17 cellular contexts compared by ENCODE assay signal in genomic region chr2:208006833-208007232, GRCh38. TPM values are rescaled to one million over a fixed set of nuclear protein-coding genes. Genes with fewer than 3 reads are reported as not detected.
DNase-seq lines count a peak whose midpoint lies in the region; ATAC-seq and TF ChIP-seq lines count a peak whose summit lies in the region.
"Had no signal": no experiment of that assay in that cellular context is flagged by ENCODE, and none has a peak within 500 bp of the region (broad histone marks: within the 10 kb centered on the region; RNA-seq: fewer than 3 reads in every experiment).

No MANE protein-coding gene starts in this region.

- H3K4me2 ChIP-seq in IMR-90 (ENCODE audit: low read depth, low read length), result no peak overlapping the region

- in situ Hi-C loops in IMR-90 (cut with MboI; ENCODE audit: low sequenced_read_pairs), result no loop called here
- in situ Hi-C loops in astrocyte of the spinal cord (cut with HindIII; ENCODE audit: low sequenced_read_pairs), result no loop called here

- H3K4me1 ChIP-seq in IMR-90 (ENCODE audit: control insufficient read depth, insufficient read depth, low read length) (no peaks in the 10 kb centered on the region), A673 (ENCODE audit: insufficient read depth, low read length, poor library complexity, severe bottlenecking) (no peaks in the 10 kb centered on the region), stomach (peaks cover 0 to 29% (median 16%) of the 10 kb centered on the region in 4 donors)

- no peak overlapping the region for H4K91ac ChIP-seq in IMR-90 (ENCODE audit: insufficient read depth, low read depth, low read length)

- no peak overlapping the region for H2AK5ac ChIP-seq in IMR-90 (ENCODE audit: low read depth, low read length)

- no peak overlapping the region for H2BK5ac ChIP-seq in IMR-90 (ENCODE audit: low read depth, low read length, poor library complexity, severe bottlenecking)

- TF ChIP-seq CTCF in IMR-90 (conservative IDR thresholded peaks at IDR 0.05; ENCODE audit: low read depth, low read length) (no peak), astrocyte of the spinal cord (IDR thresholded peaks at IDR 0.05; ENCODE audit: low read depth, low read length) (no peak), A673 (conservative IDR thresholded peaks at IDR 0.05; ENCODE audit: low read depth, low read length) (no peak), stomach (IDR thresholded peaks at IDR 0.05) (no peak)

- no peak overlapping the region for H3K27ac ChIP-seq in IMR-90 (ENCODE audit: insufficient read depth, low read length)
- H3K27ac ChIP-seq in A673 (ENCODE audit: low read depth, low read length, poor library complexity, severe bottlenecking), result no peak overlapping the region
- H3K27ac ChIP-seq in stomach, result no peak overlapping the region
- H3K27ac ChIP-seq: prostate gland, thyroid gland had no signal

- H3K79me1 ChIP-seq in IMR-90 (ENCODE audit: low read depth in 1 of 2, low read length in 2 of 2), result peaks cover 7 to 14% of the 10 kb centered on the region in 2 experiments

- H3K23ac ChIP-seq in IMR-90 (ENCODE audit: low read depth, low read length), result no peak overlapping the region

- no peak for TF ChIP-seq EP300 in stomach (IDR thresholded peaks at IDR 0.05)

- no peak overlapping the region for H4K5ac ChIP-seq in IMR-90 (ENCODE audit: low read depth, low read length)

- H3K36me3 ChIP-seq in IMR-90 (ENCODE audit: control insufficient read depth, insufficient read depth, low read length) (no peaks in the 10 kb centered on the region), A673 (ENCODE audit: insufficient read depth, low read length, poor library complexity, severe bottlenecking) (no peaks in the 10 kb centered on the region), stomach (peaks cover 0 to under 1% (median 0%) of the 10 kb centered on the region in 4 donors)
- H3K36me3 ChIP-seq: prostate gland, thyroid gland had no signal

- BruUV-seq in IMR-90 (replicated peaks; lab: Mats Ljungman, UMichigan) (no TSS peak), A673 (replicated peaks; lab: Mats Ljungman, UMichigan) (no TSS peak)

- no peak overlapping the region for H2AK9ac ChIP-seq in IMR-90 (replicated peaks; ENCODE audit: low read depth, low read length, poor library complexity)

- no peak for TF ChIP-seq POLR2A in IMR-90 (IDR thresholded peaks at IDR 0.05; ENCODE audit: low read depth, low read length)
- TF ChIP-seq POLR2A in stomach (IDR thresholded peaks at IDR 0.05), result no peak

- intact Hi-C loops in activated naive CD4-positive, alpha-beta T cell treated with anti-CD3 and anti-CD28 coated beads for 36 hours (cut with micrococcal nuclease), result no loop called here
- intact Hi-C loops in IMR-90 (cut with micrococcal nuclease) (no loop called here), A673 (cut with micrococcal nuclease; ENCODE audit: unreplicated experiment) (no loop called here), stomach (cut with DNase I; ENCODE audit: low total_unique reads) (no loop called here)

- no peaks in the 10 kb centered on the region for H3K9me3 ChIP-seq in IMR-90 (ENCODE audit: control insufficient read depth, insufficient read depth, low read length)
- H3K9me3 ChIP-seq in A673 (ENCODE audit: low read depth, low read length, poor library complexity, severe bottlenecking), result no peaks in the 10 kb centered on the region
- H3K9me3 ChIP-seq in stomach, result no peaks in the 10 kb centered on the region
- H3K9me3 ChIP-seq: prostate gland, thyroid gland had no signal

- no peak overlapping the region for H3K56ac ChIP-seq in IMR-90 (ENCODE audit: extremely low read depth, insufficient read depth, low read length)

- no peak overlapping the region for H3K9ac ChIP-seq in IMR-90 (ENCODE audit: low read depth, low read length)

- ATAC-seq in activated naive CD4-positive, alpha-beta T cell treated with anti-CD3 and anti-CD28 coated beads, Interleukin-2, amount 50 U/mL, for 72 hours, result peak; percentile 72 to 96
- ATAC-seq in IMR-90 (ENCODE audit: low read depth), result no peak
- ATAC-seq in stimulated activated effector memory CD8-positive, alpha-beta T cell treated with anti-CD3 and anti-CD28 coated beads, Interleukin-12 subunit alpha, Interleukin-12 subunit beta, amount 100 ng/mL, for 72 hours, result peak; percentile 100
- ATAC-seq: HepG2 had no signal

- H3K4me3 ChIP-seq in IMR-90 (ENCODE audit: insufficient read depth, low read depth, low read length) (no peak overlapping the region), astrocyte of the spinal cord (ENCODE audit: low read depth, low read length) (no peak overlapping the region), A673 (ENCODE audit: low read depth, low read length, poor library complexity, severe bottlenecking) (no peak overlapping the region), stomach (no peak overlapping the region)
- H3K4me3 ChIP-seq: prostate gland, thyroid gland had no signal

- H3K18ac ChIP-seq in IMR-90 (ENCODE audit: low read depth, low read length), result no peak overlapping the region

- no peak for TF ChIP-seq RAD21 in IMR-90 (IDR thresholded peaks at IDR 0.05; ENCODE audit: low read length)

- no CpG with 5 or more reads among the region's 5 CpGs for WGBS in IMR-90 (ENCODE audit: extremely low coverage in 2 of 2, insufficient read length in 1 of 2), 2 experiments
- WGBS in stomach, 5 donors, result 84 to 92% (median 90%) methylated on average over 5 of the region's 5 CpGs

- no peak for DNase-seq in activated naive CD4-positive, alpha-beta T cell treated with anti-CD3 and anti-CD28 coated beads, Interleukin-2, amount 50 U/mL, for 72 hours (ENCODE audit: low spot score in 2 of 2)
- no peak for DNase-seq in activated naive CD4-positive, alpha-beta T cell treated with anti-CD3 and anti-CD28 coated beads for 36 hours
- DNase-seq in IMR-90 (peak; percentile 41), astrocyte of the spinal cord (ENCODE audit: low read depth, low spot score) (peak; percentile 36), A673 (ENCODE audit: low spot score) (no peak), stomach (no peak), germinal center (ENCODE audit: low spot score) (no peak)
- no peak for DNase-seq in stimulated activated effector memory CD8-positive, alpha-beta T cell treated with anti-CD3 and anti-CD28 coated beads, Interleukin-12 subunit alpha, Interleukin-12 subunit beta, amount 100 ng/mL, for 72 hours (ENCODE audit: low spot score in 2 of 2)
- DNase-seq: activated effector memory CD4-positive, alpha-beta T cell treated with anti-CD3 and anti-CD28 coated beads, Interleukin-2, amount 50 U/mL, for 16 hours; glutamatergic neuron; NCI-H1436 treated with DMSO at 0.1 percent for 48 hours; NCI-H510A treated with DMSO at 0.1 percent for 48 hours; RPMI8226; T-helper 2 cell; thyroid gland had no signal

- H4K8ac ChIP-seq in IMR-90 (ENCODE audit: low read depth in 2 of 2, low read length in 2 of 2), result no peak overlapping the region

- H3K14ac ChIP-seq in IMR-90 (replicated peaks; ENCODE audit: low read depth, low read length), result no peak overlapping the region

- no peaks in the 10 kb centered on the region for H3K9me3 Mint-ChIP-seq in activated naive CD4-positive, alpha-beta T cell treated with anti-CD3 and anti-CD28 coated beads, Interleukin-2, amount 50 U/mL, for 72 hours
- H3K9me3 Mint-ChIP-seq in activated naive CD4-positive, alpha-beta T cell treated with anti-CD3 and anti-CD28 coated beads for 36 hours, result no peaks in the 10 kb centered on the region
- H3K9me3 Mint-ChIP-seq in stimulated activated effector memory CD8-positive, alpha-beta T cell treated with anti-CD3 and anti-CD28 coated beads, Interleukin-12 subunit alpha, Interleukin-12 subunit beta, amount 100 ng/mL, for 72 hours, result no peaks in the 10 kb centered on the region

- H2AFZ ChIP-seq in IMR-90 (replicated peaks; ENCODE audit: low read length, poor library complexity), result no peak overlapping the region

- H3K4ac ChIP-seq in IMR-90 (ENCODE audit: low read depth, low read length), result no peak overlapping the region

- no peak overlapping the region for H3K4me3 Mint-ChIP-seq in activated naive CD4-positive, alpha-beta T cell treated with anti-CD3 and anti-CD28 coated beads for 36 hours
- H3K4me3 Mint-ChIP-seq in stimulated activated effector memory CD8-positive, alpha-beta T cell treated with anti-CD3 and anti-CD28 coated beads, Interleukin-12 subunit alpha, Interleukin-12 subunit beta, amount 100 ng/mL, for 72 hours, result no peak overlapping the region

- H2BK120ac ChIP-seq in IMR-90 (ENCODE audit: low read depth, low read length), result no peak overlapping the region

- POLR2A ChIA-PET in IMR-90 (lab: Charles Lee; ENCODE audit: unreplicated experiment) (no interaction called here), A673 (lab: Charles Lee; ENCODE audit: low non-redundant PET) (no interaction called here)

- H3K27me3 Mint-ChIP-seq in activated naive CD4-positive, alpha-beta T cell treated with anti-CD3 and anti-CD28 coated beads for 36 hours (ENCODE audit: low read depth), result no peaks in the 10 kb centered on the region

- H3K27ac Mint-ChIP-seq in activated naive CD4-positive, alpha-beta T cell treated with anti-CD3 and anti-CD28 coated beads, Interleukin-2, amount 50 U/mL, for 72 hours, result peak overlapping the region in 1 of 2 donors; percentile 21
- no peak overlapping the region for H3K27ac Mint-ChIP-seq in activated naive CD4-positive, alpha-beta T cell treated with anti-CD3 and anti-CD28 coated beads for 36 hours
- no peak overlapping the region for H3K27ac Mint-ChIP-seq in stimulated activated effector memory CD8-positive, alpha-beta T cell treated with anti-CD3 and anti-CD28 coated beads, Interleukin-12 subunit alpha, Interleukin-12 subunit beta, amount 100 ng/mL, for 72 hours

- no peaks in the 10 kb centered on the region for H3K27me3 ChIP-seq in IMR-90 (ENCODE audit: control insufficient read depth, insufficient read depth, low read length)
- no peaks in the 10 kb centered on the region for H3K27me3 ChIP-seq in A673 (replicated peaks; ENCODE audit: insufficient read depth, low read depth, low read length, poor library complexity)
- no peaks in the 10 kb centered on the region for H3K27me3 ChIP-seq in stomach
- H3K27me3 ChIP-seq: thyroid gland had no signal

- no peak overlapping the region for H2BK20ac ChIP-seq in IMR-90 (ENCODE audit: low read depth, low read length)

- H2BK15ac ChIP-seq in IMR-90 (ENCODE audit: low read depth, low read length), result no peak overlapping the region

- H3K36me3 Mint-ChIP-seq in activated naive CD4-positive, alpha-beta T cell treated with anti-CD3 and anti-CD28 coated beads, Interleukin-2, amount 50 U/mL, for 72 hours, result peaks cover 0 to 5% of the 10 kb centered on the region in 2 donors
- H3K36me3 Mint-ChIP-seq in activated naive CD4-positive, alpha-beta T cell treated with anti-CD3 and anti-CD28 coated beads for 36 hours (ENCODE audit: low read depth), result no peaks in the 10 kb centered on the region
- no peaks in the 10 kb centered on the region for H3K36me3 Mint-ChIP-seq in stimulated activated effector memory CD8-positive, alpha-beta T cell treated with anti-CD3 and anti-CD28 coated beads, Interleukin-12 subunit alpha, Interleukin-12 subunit beta, amount 100 ng/mL, for 72 hours

- H4K20me1 ChIP-seq in IMR-90 (ENCODE audit: insufficient read depth, low read length), result no peaks in the 10 kb centered on the region

- H3K4me1 Mint-ChIP-seq in activated naive CD4-positive, alpha-beta T cell treated with anti-CD3 and anti-CD28 coated beads for 36 hours (ENCODE audit: low read depth), result peaks cover 5% of the 10 kb centered on the region
- H3K4me1 Mint-ChIP-seq in stimulated activated effector memory CD8-positive, alpha-beta T cell treated with anti-CD3 and anti-CD28 coated beads, Interleukin-12 subunit alpha, Interleukin-12 subunit beta, amount 100 ng/mL, for 72 hours, result peaks cover 23% of the 10 kb centered on the region

- no peaks in the 10 kb centered on the region for H3K9me1 ChIP-seq in IMR-90 (ENCODE audit: insufficient read depth, low read length)

- CTCF ChIA-PET in activated naive CD4-positive, alpha-beta T cell treated with anti-CD3 and anti-CD28 coated beads for 36 hours (lab: Charles Lee), result interaction anchor here (0.8 to 2.0 kb wide), 4 partner anchors 12 to 353 kb away, joined by 3 to 8 read pairs (median 4); no protein-coding TSS in a partner anchor
- CTCF ChIA-PET in IMR-90 (lab: Yijun Ruan, JAX) (interaction anchor here (1.1 kb wide), 1 partner anchor 34 kb away, joined by 4 read pairs; no protein-coding TSS in a partner anchor), A673 (lab: Charles Lee) (no interaction called here)

- dilution Hi-C loops in IMR-90 (cut with HindIII; ENCODE audit: low sequenced_read_pairs, unreplicated experiment), result no loop called here

RNA-seq across cellular contexts. Expression of gene PLEKHM3, which starts 18.5 kb away (rescaled TPM):
- 10 to 100 TPM in 1 of 2 donors, 1 to 10 TPM in 1; 5.2 to 15.8 TPM for total RNA-seq in activated naive CD4-positive, alpha-beta T cell treated with anti-CD3 and anti-CD28 coated beads, Interleukin-2, amount 50 U/mL, for 72 hours
- total RNA-seq in activated naive CD4-positive, alpha-beta T cell treated with anti-CD3 and anti-CD28 coated beads for 36 hours, result 1 to 10 TPM; 6.5 to 7.0 TPM
- total RNA-seq in IMR-90 (2012; rRNA removed), result 8.6 and 11.3 TPM in 2 replicates
- 2.1 and 2.4 TPM in 2 replicates for polyA plus RNA-seq in IMR-90 (2012; rRNA removed)
- polyA plus RNA-seq in IMR-90 (2012; cell fraction: cytosol; rRNA removed), result 1.2 and 1.5 TPM in 2 replicates
- 1.1 and 2.4 TPM in 2 replicates for polyA plus RNA-seq in IMR-90 (2012; cell fraction: nucleus; rRNA removed; ENCODE audit: low replicate concordance)
- total RNA-seq in A673 (2021), result 6.5 TPM in 2 replicates
- total RNA-seq in stomach, result 10 to 100 TPM in 3 of 5 donors, 1 to 10 TPM in 2; 4.9 to 35.1 (median 11.3) TPM
- 1 to 10 TPM; 2.1 to 3.5 (median 2.7) TPM for polyA plus RNA-seq in stomach

Comparison
In these comparisons a context has a peak if more than half of its experiments do, and no peak if none do; other contexts are left out.
1. DNase-seq: peak in IMR-90 (single experiment) and astrocyte of the spinal cord (single experiment); none in activated naive CD4-positive, alpha-beta T cell treated with anti-CD3 and anti-CD28 coated beads, Interleukin-2, amount 50 U/mL, for 72 hours (0 of 2), activated naive CD4-positive, alpha-beta T cell treated with anti-CD3 and anti-CD28 coated beads for 36 hours (single experiment), stimulated activated effector memory CD8-positive, alpha-beta T cell treated with anti-CD3 and anti-CD28 coated beads, Interleukin-12 subunit alpha, Interleukin-12 subunit beta, amount 100 ng/mL, for 72 hours (0 of 2), A673 (single experiment), stomach (single experiment) and germinal center (single experiment).